24 cellular contexts compared by ENCODE assay signal in the genomic region with DNA sequence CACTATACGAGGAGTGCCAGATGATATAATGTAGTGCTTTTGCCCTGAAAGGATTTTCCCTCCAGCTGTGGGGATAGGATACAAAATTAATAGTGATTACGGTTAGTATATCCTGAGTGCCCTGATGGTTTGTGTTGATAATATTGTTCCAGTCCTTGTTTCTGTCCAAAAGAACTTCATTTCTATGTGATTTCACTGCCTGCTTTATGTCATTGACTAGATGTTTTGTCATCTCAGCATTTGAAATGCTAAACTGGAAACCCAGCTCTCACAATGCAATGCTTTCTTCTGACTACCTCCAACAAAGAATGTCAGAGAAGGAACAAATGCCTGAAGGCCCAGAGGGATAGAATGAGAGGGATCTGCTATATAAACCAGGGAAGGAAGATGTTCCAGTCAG.
DNase-seq lines count a peak whose midpoint lies in the region; ATAC-seq, FAIRE-seq and TF ChIP-seq lines count a peak whose summit lies in the region.
"Had no signal": no experiment of that assay in that cellular context is flagged by ENCODE, and none has a peak within 500 bp of the region (broad histone marks: within the 10 kb centered on the region; RNA-seq: fewer than 3 reads in every experiment).

No MANE protein-coding gene starts in this region.

- no peaks in the 10 kb centered on the region for H3K27me3 Mint-ChIP-seq in neural progenitor cell (ENCODE audit: insufficient read depth, low read depth)
- H3K27me3 Mint-ChIP-seq: activated B cell treated with CpG ODN at 0.5 μM for 24 hours had no signal

- H3K4me1 ChIP-seq in endothelial cell of umbilical vein (ENCODE audit: control insufficient read depth, extremely low read depth, insufficient read depth, low read length) (no peaks in the 10 kb centered on the region), neural progenitor cell (no peaks in the 10 kb centered on the region), OCI-LY7 (ENCODE audit: insufficient read depth, low read length, poor library complexity, severe bottlenecking) (no peaks in the 10 kb centered on the region)
- H3K4me1 ChIP-seq: lower lobe of right lung had no signal

- in situ Hi-C loops in SK-MEL-5 (cut with HindIII; ENCODE audit: low pct_unique_long_range_greater_than_20kb, low sequenced_read_pairs) = no loop called here

- no peaks in the 10 kb centered on the region for H3F3A ChIP-seq in neural progenitor cell (ENCODE audit: low read depth)

- TF ChIP-seq CTCF in endothelial cell of umbilical vein (IDR thresholded peaks at IDR 0.05; ENCODE audit: extremely low read depth in 1 of 2, insufficient read depth in 1 of 2, low read depth in 1 of 2, low read length in 2 of 2) = no peak
- TF ChIP-seq CTCF in neural progenitor cell (IDR thresholded peaks at IDR 0.05) = no peak
- TF ChIP-seq CTCF in OCI-LY7 (conservative IDR thresholded peaks at IDR 0.05; ENCODE audit: low read length) = no peak

- no peak overlapping the region for H3K4me3 Mint-ChIP-seq in neural progenitor cell
- H3K4me3 Mint-ChIP-seq: activated B cell treated with CpG ODN at 0.5 μM for 24 hours had no signal

- H3K4me2 ChIP-seq in endothelial cell of umbilical vein (ENCODE audit: insufficient read depth, low read length) (no peak overlapping the region), neural progenitor cell (no peak overlapping the region), OCI-LY7 (ENCODE audit: low read length) (no peak overlapping the region)

- peak; percentile 48 for DNase-seq in COLO829 (ENCODE audit: low spot score)
- DNase-seq in SK-MEL-5 (ENCODE audit: low read depth, low spot score) = peak; percentile 90
- DNase-seq in endothelial cell of umbilical vein (ENCODE audit: low read depth, low spot score) = peak; percentile 41
- DNase-seq in neural progenitor cell (ENCODE audit: low spot score) = no peak
- DNase-seq in NCI-H510A treated with DMSO at 0.1 percent for 48 hours (lab: John Stamatoyannopoulos, UW) = no peak
- DNase-seq in OCI-LY7 (ENCODE audit: low spot score) = no peak
- DNase-seq: ACHN; activated B cell treated with CpG ODN at 0.5 μM for 24 hours; activated CD4-positive, alpha-beta T cell treated with anti-CD3 and anti-CD28 coated beads, Interleukin-2, amount 50 U/mL, for 4 hours; activated CD8-positive, alpha-beta memory T cell treated with anti-CD3 and anti-CD28 coated beads, Interleukin-2, amount 50 U/mL, for 4 hours; lower lobe of right lung; MG63; NCI-H1436 treated with DMSO at 0.1 percent for 48 hours; NCI-H526; ovary; T1000 had no signal

- H3K9me2 ChIP-seq in OCI-LY7 (ENCODE audit: insufficient read depth, low read length) = no peaks in the 10 kb centered on the region

- no peaks in the 10 kb centered on the region for H3K9me3 Mint-ChIP-seq in neural progenitor cell
- H3K9me3 Mint-ChIP-seq: activated B cell treated with CpG ODN at 0.5 μM for 24 hours had no signal

- H3K27ac ChIP-seq in endothelial cell of umbilical vein (ENCODE audit: insufficient read depth, low read depth, low read length) (no peak overlapping the region), neural progenitor cell (no peak overlapping the region), OCI-LY7 (ENCODE audit: low read depth, low read length, poor library complexity, severe bottlenecking) (no peak overlapping the region)
- H3K27ac ChIP-seq: C4-2B, lower lobe of right lung, ovary had no signal

- H3K36me3 ChIP-seq in endothelial cell of umbilical vein (ENCODE audit: control insufficient read depth in 2 of 2, extremely low read depth in 1 of 2, insufficient read depth in 2 of 2, low read length in 2 of 2) = peaks cover 5 to 12% of the 10 kb centered on the region in 2 experiments
- peaks cover 38% of the 10 kb centered on the region for H3K36me3 ChIP-seq in neural progenitor cell
- peaks cover 80% of the 10 kb centered on the region for H3K36me3 ChIP-seq in OCI-LY7 (ENCODE audit: insufficient read depth, low read length)
- H3K36me3 ChIP-seq: ovary had no signal

- CTCF ChIA-PET in endothelial cell of umbilical vein (lab: Charles Lee) (no interaction called here), OCI-LY7 (lab: Charles Lee; ENCODE audit: unreplicated experiment) (no interaction called here)

- no peaks in the 10 kb centered on the region for H3K4me1 Mint-ChIP-seq in neural progenitor cell
- H3K4me1 Mint-ChIP-seq: activated B cell treated with CpG ODN at 0.5 μM for 24 hours had no signal

- H4K20me1 ChIP-seq in endothelial cell of umbilical vein (replicated peaks; ENCODE audit: control insufficient read depth, extremely low read depth, insufficient read depth, low read length) (no peaks in the 10 kb centered on the region), neural progenitor cell (ENCODE audit: low read depth) (no peaks in the 10 kb centered on the region), OCI-LY7 (ENCODE audit: insufficient read depth, low read length) (no peaks in the 10 kb centered on the region)

- H3K79me2 ChIP-seq in endothelial cell of umbilical vein (ENCODE audit: control insufficient read depth, insufficient read depth, low read length) (no peaks in the 10 kb centered on the region), neural progenitor cell (ENCODE audit: low read depth) (no peaks in the 10 kb centered on the region), OCI-LY7 (ENCODE audit: insufficient read depth, low read depth, low read length) (no peaks in the 10 kb centered on the region)

- H3K36me3 Mint-ChIP-seq in neural progenitor cell = peaks cover 21% of the 10 kb centered on the region

- H3K9me3 ChIP-seq in endothelial cell of umbilical vein (replicated peaks; ENCODE audit: control insufficient read depth, insufficient read depth, low read length) = no peaks in the 10 kb centered on the region
- no peaks in the 10 kb centered on the region for H3K9me3 ChIP-seq in neural progenitor cell (ENCODE audit: low read depth)
- no peaks in the 10 kb centered on the region for H3K9me3 ChIP-seq in OCI-LY7 (ENCODE audit: low read length)
- H3K9me3 ChIP-seq: lower lobe of right lung, MG63, ovary had no signal

- BruUV-seq in endothelial cell of umbilical vein (replicated peaks; lab: Mats Ljungman, UMichigan) (no TSS peak), OCI-LY7 (replicated peaks; lab: Mats Ljungman, UMichigan) (no TSS peak)

- H3K27ac Mint-ChIP-seq in neural progenitor cell = peak overlapping the region; percentile 7
- H3K27ac Mint-ChIP-seq: activated B cell treated with CpG ODN at 0.5 μM for 24 hours had no signal

- no peaks in the 10 kb centered on the region for H3K27me3 ChIP-seq in endothelial cell of umbilical vein (ENCODE audit: control insufficient read depth in 2 of 2, insufficient read depth in 2 of 2, low read length in 2 of 2)
- H3K27me3 ChIP-seq in neural progenitor cell = no peaks in the 10 kb centered on the region
- H3K27me3 ChIP-seq: MG63, ovary had no signal

- intact Hi-C loops in endothelial cell of umbilical vein (cut with micrococcal nuclease) (loop anchor here (5.0 kb wide), 1 partner anchor 57 kb away; no protein-coding TSS in a partner anchor), OCI-LY7 (cut with micrococcal nuclease; ENCODE audit: unreplicated experiment) (no loop called here)

- no peak for FAIRE-seq in endothelial cell of umbilical vein (lab: Jason Lieb, UNC)
- FAIRE-seq: frontal cortex, H1, K562, keratinocyte had no signal

- H3K9ac ChIP-seq in endothelial cell of umbilical vein (replicated peaks; ENCODE audit: extremely low read depth, insufficient read depth, low read length) (no peak overlapping the region), neural progenitor cell (no peak overlapping the region)

- no peak for TF ChIP-seq POLR2A in endothelial cell of umbilical vein (IDR thresholded peaks at IDR 0.05; ENCODE audit: low read depth, low read length)

- no peaks in the 10 kb centered on the region for H3K9me1 ChIP-seq in endothelial cell of umbilical vein (replicated peaks; ENCODE audit: control insufficient read depth, extremely low read depth, insufficient read depth, low read length)

- no peak overlapping the region for H2AFZ ChIP-seq in endothelial cell of umbilical vein (ENCODE audit: low read depth, low read length)
- no peak overlapping the region for H2AFZ ChIP-seq in neural progenitor cell (replicated peaks)
- no peak overlapping the region for H2AFZ ChIP-seq in OCI-LY7 (ENCODE audit: low read length)

- ATAC-seq in HG02884 (IDR thresholded peaks at IDR 0.05; ENCODE audit: unreplicated experiment) (no peak), HG02885 (IDR thresholded peaks at IDR 0.05; ENCODE audit: poor library complexity, unreplicated experiment) (no peak)
- ATAC-seq: K562, lower lobe of right lung, sciatic nerve had no signal

- POLR2A ChIA-PET in endothelial cell of umbilical vein (lab: Charles Lee) (no interaction called here), OCI-LY7 (lab: Charles Lee) (no interaction called here)

- dilution Hi-C loops in endothelial cell of umbilical vein (cut with MboI; ENCODE audit: extremely low pct_ligation_motif_present, low sequenced_read_pairs) = no loop called here

- no peak overlapping the region for H3K4me3 ChIP-seq in endothelial cell of umbilical vein (replicated peaks in 1 of 3; ENCODE audit: insufficient read depth in 1 of 3, low read depth in 1 of 3, low read length in 3 of 3)
- H3K4me3 ChIP-seq in neural progenitor cell = no peak overlapping the region
- no peak overlapping the region for H3K4me3 ChIP-seq in OCI-LY7 (ENCODE audit: low read depth, low read length, poor library complexity, severe bottlenecking)
- H3K4me3 ChIP-seq: K562, lower lobe of right lung, MG63, ovary had no signal

TF ChIP-seq in endothelial cell of umbilical vein, 7 proteins besides CTCF, POLR2A, EP300 and RAD21:
- TF ChIP-seq MYC (IDR thresholded peaks at IDR 0.05; ENCODE audit: low read depth, low read length) (no peak), GATA2 (IDR thresholded peaks at IDR 0.05; ENCODE audit: insufficient read depth, insufficient read length, low read depth, low read length) (no peak), FOS (IDR thresholded peaks at IDR 0.05; ENCODE audit: borderline replicate concordance, insufficient read depth, low read length) (no peak), POLR2AphosphoS5 (IDR thresholded peaks at IDR 0.05; ENCODE audit: insufficient read depth, low read depth, low read length) (no peak), JUN (IDR thresholded peaks at IDR 0.05; ENCODE audit: borderline replicate concordance, insufficient read depth, insufficient read length, low read depth) (no peak), EZH2 (IDR thresholded peaks at IDR 0.05; ENCODE audit: borderline replicate concordance, low read depth, low read length, severe bottlenecking) (no peak)
- TF ChIP-seq, protein P1, sequence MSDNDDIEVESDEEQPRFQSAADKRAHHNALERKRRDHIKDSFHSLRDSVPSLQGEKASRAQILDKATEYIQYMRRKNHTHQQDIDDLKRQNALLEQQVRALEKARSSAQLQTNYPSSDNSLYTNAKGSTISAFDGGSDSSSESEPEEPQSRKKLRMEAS (IDR thresholded peaks at IDR 0.05; ENCODE audit: insufficient read depth, insufficient read length) = no peak

Comparison
In these comparisons a context has a peak if more than half of its experiments do, and no peak if none do; other contexts are left out.
1. DNase-seq: peak in COLO829 (single experiment), SK-MEL-5 (single experiment) and endothelial cell of umbilical vein (single experiment); none in neural progenitor cell (single experiment), NCI-H510A treated with DMSO at 0.1 percent for 48 hours (single experiment) and OCI-LY7 (single experiment).